ENCODE assay signal across 15 cellular contexts in the genomic region with DNA sequence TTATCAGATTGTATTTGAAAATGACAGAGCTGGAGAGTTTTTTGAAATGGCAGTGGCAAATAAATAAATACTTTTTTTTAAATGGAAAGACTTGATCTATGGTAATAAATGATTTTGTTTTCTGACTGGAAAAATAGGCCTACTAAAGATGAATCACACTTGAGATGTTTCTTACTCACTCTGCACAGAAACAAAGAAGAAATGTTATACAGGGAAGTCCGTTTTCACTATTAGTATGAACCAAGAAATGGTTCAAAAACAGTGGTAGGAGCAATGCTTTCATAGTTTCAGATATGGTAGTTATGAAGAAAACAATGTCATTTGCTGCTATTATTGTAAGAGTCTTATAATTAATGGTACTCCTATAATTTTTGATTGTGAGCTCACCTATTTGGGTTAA. TPM values are rescaled to one million over a fixed set of nuclear protein-coding genes. Genes with fewer than 3 reads are reported as not detected.
A peak's percentile ranks its signal among the peaks of the same experiment; 100 is the strongest.
DNase-seq lines count a peak whose midpoint lies in the region; ATAC-seq, FAIRE-seq and TF ChIP-seq lines count a peak whose summit lies in the region.
"Had no signal": no experiment of that assay in that cellular context is flagged by ENCODE, and none has a peak within 500 bp of the region (broad histone marks: within the 10 kb centered on the region; RNA-seq: fewer than 3 reads in every experiment).

No MANE protein-coding gene starts in this region.

- no peak for TF ChIP-seq CTCF in GM10248 (IDR thresholded peaks at IDR 0.05; ENCODE audit: control extremely low read depth, extremely low read depth, low read depth, missing control alignments)
- TF ChIP-seq CTCF in astrocyte (IDR thresholded peaks at IDR 0.05; ENCODE audit: insufficient read depth, low read depth, low read length): no peak
- TF ChIP-seq CTCF in thyroid gland (IDR thresholded peaks at IDR 0.05): no peak
- no peak for TF ChIP-seq CTCF in body of pancreas (IDR thresholded peaks at IDR 0.05)
- no peak for TF ChIP-seq CTCF in dorsolateral prefrontal cortex (IDR thresholded peaks at IDR 0.05 in 54 of 56, conservative IDR thresholded peaks at IDR 0.05 in 2 of 56; ENCODE audit: low read depth in 1 of 56, partially characterized antibody in 56 of 56)

- intact Hi-C loops in thyroid gland (cut with DNase I) (no loop called here), body of pancreas (cut with DNase I) (no loop called here), dorsolateral prefrontal cortex (cut with DNase I) (no loop called here)

- ATAC-seq in HG03354 (IDR thresholded peaks at IDR 0.05; ENCODE audit: poor library complexity, severe bottlenecking, unreplicated experiment) (peak; percentile 68), body of pancreas (no peak)

- H3K9ac ChIP-seq in astrocyte (ENCODE audit: low read length): no peak overlapping the region

- peak; percentile 70 for FAIRE-seq in GM19239 (lab: Jason Lieb, UNC)
- FAIRE-seq in astrocyte (lab: Jason Lieb, UNC): peak; percentile 9

- TF ChIP-seq POLR2A in thyroid gland (IDR thresholded peaks at IDR 0.05) (no peak), body of pancreas (IDR thresholded peaks at IDR 0.05) (no peak)

- H3K79me2 ChIP-seq in astrocyte (ENCODE audit: insufficient read depth, low read length): no peaks in the 10 kb centered on the region

- H3K4me3 Mint-ChIP-seq in astrocyte (ENCODE audit: unreplicated experiment): no peak overlapping the region

- POLR2A ChIA-PET in GM10248 (lab: Yijun Ruan, JAX): no interaction called here

- peaks cover 8% of the 10 kb centered on the region for H3K4me1 Mint-ChIP-seq in astrocyte (ENCODE audit: low read depth, unreplicated experiment)

- H3K27ac ChIP-seq in astrocyte (ENCODE audit: low read depth, low read length): no peak overlapping the region
- no peak overlapping the region for H3K27ac ChIP-seq in thyroid gland
- no peak overlapping the region for H3K27ac ChIP-seq in body of pancreas
- H3K27ac ChIP-seq in dorsolateral prefrontal cortex: no peak overlapping the region
- H3K27ac ChIP-seq: SK-N-MC had no signal

- H3K4me3 ChIP-seq in astrocyte (ENCODE audit: insufficient read depth, low read depth, low read length) (no peak overlapping the region), thyroid gland (replicated peaks in 1 of 3) (no peak overlapping the region), body of pancreas (no peak overlapping the region), dorsolateral prefrontal cortex (no peak overlapping the region)
- H3K4me3 ChIP-seq: SK-N-MC had no signal

- DNase-seq in GM10248 (ENCODE audit: extremely low spot score): peak; percentile 28
- peak; percentile 9 for DNase-seq in GM19239 (ENCODE audit: insufficient read length, low spot score)
- DNase-seq in astrocyte (ENCODE audit: low read depth): peak; percentile 22
- no peak for DNase-seq in activated gamma-delta T cell treated with Interleukin-2 at 50 U/mL for 16 hours
- DNase-seq in thyroid gland: no peak
- DNase-seq in body of pancreas: no peak
- DNase-seq in dorsolateral prefrontal cortex: no peak
- DNase-seq: activated CD4-positive, alpha-beta T cell treated with anti-CD3 and anti-CD28 coated beads, Interleukin-2, amount 50 U/mL, for 48 hours; mesendoderm; NCI-H1417 treated with DMSO at 0.1 percent for 48 hours; NCI-H748 treated with DMSO at 0.1 percent for 48 hours; stimulated activated CD4-positive, alpha-beta T cell treated with anti-CD3 and anti-CD28 coated beads, Interleukin-1b, Interleukin-23, amount 100 ng/mL, for 48 hours had no signal

- H3K36me3 ChIP-seq in astrocyte (ENCODE audit: insufficient read depth, low read length) (no peaks in the 10 kb centered on the region), thyroid gland (no peaks in the 10 kb centered on the region), body of pancreas (replicated peaks in 1 of 2; ENCODE audit: insufficient read depth in 1 of 2, low read depth in 2 of 2) (no peaks in the 10 kb centered on the region)

- peak overlapping the region; percentile 15 for H3K4me2 ChIP-seq in astrocyte (ENCODE audit: low read length)

- no peak overlapping the region for H2AFZ ChIP-seq in astrocyte (ENCODE audit: low read depth, low read length)

- 96 to 100% methylated on average over 1 of the region's 1 CpG for WGBS in thyroid gland, 2 donors
- WGBS in body of pancreas, 2 donors: 88 to 98% methylated on average over 1 of the region's 1 CpG

- H3K27ac Mint-ChIP-seq in astrocyte (ENCODE audit: unreplicated experiment): no peak overlapping the region
- H3K27ac Mint-ChIP-seq: progenitor cell of endocrine pancreas had no signal

- H3K27me3 ChIP-seq in astrocyte (ENCODE audit: insufficient read depth, low read length): no peaks in the 10 kb centered on the region
- no peaks in the 10 kb centered on the region for H3K27me3 ChIP-seq in thyroid gland
- H3K27me3 ChIP-seq in body of pancreas: no peaks in the 10 kb centered on the region
- H3K27me3 ChIP-seq in dorsolateral prefrontal cortex: no peaks in the 10 kb centered on the region

- H4K20me1 ChIP-seq in astrocyte (ENCODE audit: insufficient read depth, low read length): no peaks in the 10 kb centered on the region

- H3K4me1 ChIP-seq in astrocyte (ENCODE audit: insufficient read depth, low read length) (peaks cover 10% of the 10 kb centered on the region), thyroid gland (no peaks in the 10 kb centered on the region), body of pancreas (no peaks in the 10 kb centered on the region)

- CTCF ChIA-PET in GM10248 (lab: Yijun Ruan, JAX): interaction anchor here (1.0 kb wide), 1 partner anchor 11 kb away, joined by 3 read pairs; no protein-coding TSS in a partner anchor

- H3K27me3 Mint-ChIP-seq in astrocyte (ENCODE audit: low read depth, unreplicated experiment): peaks cover 18% of the 10 kb centered on the region

- no peaks in the 10 kb centered on the region for H3K36me3 Mint-ChIP-seq in astrocyte (ENCODE audit: low read depth, unreplicated experiment)

- no peaks in the 10 kb centered on the region for H3K9me3 Mint-ChIP-seq in astrocyte (ENCODE audit: unreplicated experiment)

- H3K9me3 ChIP-seq in astrocyte (ENCODE audit: insufficient read depth, low read depth, low read length) (no peaks in the 10 kb centered on the region), thyroid gland (no peaks in the 10 kb centered on the region), body of pancreas (no peaks in the 10 kb centered on the region)

RNA-seq across cellular contexts. Expression of gene CD28, which starts 30.9 kb away (rescaled TPM):
- total RNA-seq in astrocyte: not detected in 2 replicates
- 1 to 10 TPM in 1 of 4 donors, under 1 TPM in 3; 0.20 to 1.3 (median 0.51) TPM for total RNA-seq in thyroid gland
- total RNA-seq in body of pancreas: under 1 TPM in 1 of 2 donors, not detected in 1; 0.52 TPM
- 1 to 10 TPM in 3 of 120 experiments, under 1 TPM in 40, not detected in 77; 0.10 to 1.9 (median 0.29) TPM for total RNA-seq in dorsolateral prefrontal cortex
- total RNA-seq: progenitor cell of endocrine pancreas had no signal

Comparison
In these comparisons a context has a peak if more than half of its experiments do, and no peak if none do; other contexts are left out.
1. DNase-seq: peak in GM10248 (single experiment), GM19239 (single experiment) and astrocyte (single experiment); none in activated gamma-delta T cell treated with Interleukin-2 at 50 U/mL for 16 hours (single experiment), thyroid gland (0 of 2), body of pancreas (0 of 4) and dorsolateral prefrontal cortex (0 of 10).